17 cellular contexts compared by ENCODE assay signal in genomic region chr9:71944754-71945409, GRCh38. TPM values are rescaled to one million over a fixed set of nuclear protein-coding genes. Genes with fewer than 3 reads are reported as not detected.
DNase-seq lines count a peak whose midpoint lies in the region; ATAC-seq and TF ChIP-seq lines count a peak whose summit lies in the region.
"Had no signal": no experiment of that assay in that cellular context is flagged by ENCODE, and none has a peak within 500 bp of the region (broad histone marks: within the 10 kb centered on the region; RNA-seq: fewer than 3 reads in every experiment).

No MANE protein-coding gene starts in this region.

- H3K36me3 ChIP-seq in RWPE2 (ENCODE audit: low read depth) (peaks cover 25% of the 10 kb centered on the region), prostate gland (no peaks in the 10 kb centered on the region)
- H3K36me3 ChIP-seq: cardiac muscle cell had no signal

- H3K4me1 Mint-ChIP-seq in endothelial cell (ENCODE audit: unreplicated experiment): peaks cover 7% of the 10 kb centered on the region
- H3K4me1 Mint-ChIP-seq in activated naive CD4-positive, alpha-beta T cell treated with anti-CD3 and anti-CD28 coated beads for 36 hours (ENCODE audit: low read depth): peaks cover 2% of the 10 kb centered on the region

- H3K9me3 ChIP-seq in RWPE2 (ENCODE audit: severe bottlenecking) (no peaks in the 10 kb centered on the region), prostate gland (no peaks in the 10 kb centered on the region)

- intact Hi-C loops in prostate gland (cut with DNase I): no loop called here
- intact Hi-C loops in activated naive CD4-positive, alpha-beta T cell treated with anti-CD3 and anti-CD28 coated beads for 36 hours (cut with micrococcal nuclease): no loop called here

- no peaks in the 10 kb centered on the region for H3K27me3 Mint-ChIP-seq in endothelial cell (ENCODE audit: unreplicated experiment)
- no peaks in the 10 kb centered on the region for H3K27me3 Mint-ChIP-seq in activated naive CD4-positive, alpha-beta T cell treated with anti-CD3 and anti-CD28 coated beads for 36 hours (ENCODE audit: low read depth)

- peaks cover 4% of the 10 kb centered on the region for H3K36me3 Mint-ChIP-seq in endothelial cell (ENCODE audit: low read depth, unreplicated experiment)
- H3K36me3 Mint-ChIP-seq in activated naive CD4-positive, alpha-beta T cell treated with anti-CD3 and anti-CD28 coated beads for 36 hours (ENCODE audit: low read depth): peaks cover 3% of the 10 kb centered on the region

- peaks cover 46% of the 10 kb centered on the region for H3K4me1 ChIP-seq in RWPE2 (ENCODE audit: insufficient read depth, poor library complexity, severe bottlenecking)
- no peaks in the 10 kb centered on the region for H3K4me1 ChIP-seq in prostate gland (replicated peaks)

- no peak for TF ChIP-seq POLR2A in prostate gland (IDR thresholded peaks at IDR 0.05)

- no peak overlapping the region for H3K4me3 Mint-ChIP-seq in endothelial cell (ENCODE audit: unreplicated experiment)
- H3K4me3 Mint-ChIP-seq in activated naive CD4-positive, alpha-beta T cell treated with anti-CD3 and anti-CD28 coated beads for 36 hours: no peak overlapping the region

- no peaks in the 10 kb centered on the region for H3K27me3 ChIP-seq in RWPE2 (ENCODE audit: insufficient read depth, poor library complexity, severe bottlenecking)
- no peaks in the 10 kb centered on the region for H3K27me3 ChIP-seq in prostate gland (replicated peaks; ENCODE audit: insufficient read depth)
- H3K27me3 ChIP-seq: cardiac muscle cell had no signal

- no peak overlapping the region for H3K27ac Mint-ChIP-seq in endothelial cell (ENCODE audit: unreplicated experiment)
- no peak overlapping the region for H3K27ac Mint-ChIP-seq in activated naive CD4-positive, alpha-beta T cell treated with anti-CD3 and anti-CD28 coated beads for 36 hours

- TF ChIP-seq CTCF in RWPE2 (IDR thresholded peaks at IDR 0.05; ENCODE audit: poor library complexity, severe bottlenecking) (no peak), fibroblast of mammary gland (conservative IDR thresholded peaks at IDR 0.05; ENCODE audit: control insufficient read depth, insufficient read depth, low read depth, low read length) (no peak), prostate gland (IDR thresholded peaks at IDR 0.05) (no peak), endothelial cell (IDR thresholded peaks at IDR 0.05; ENCODE audit: unreplicated experiment) (no peak)

- ATAC-seq in RWPE2 (ENCODE audit: low read depth): peak; percentile 92
- ATAC-seq in GM21723 (IDR thresholded peaks at IDR 0.05; ENCODE audit: unreplicated experiment): no peak
- ATAC-seq: activated CD4-positive, CD25-positive, alpha-beta regulatory T cell treated with anti-CD3 and anti-CD28 coated beads, Interleukin-2, amount 50 U/mL, for 24 hours had no signal

- CTCF ChIA-PET in activated naive CD4-positive, alpha-beta T cell treated with anti-CD3 and anti-CD28 coated beads for 36 hours (lab: Charles Lee): interaction anchor here (0.7 kb wide), 1 partner anchor 27 kb away, joined by 3 read pairs; no protein-coding TSS in a partner anchor

- H3K4me3 ChIP-seq in RWPE2 (ENCODE audit: severe bottlenecking): no peak overlapping the region
- H3K4me3 ChIP-seq in fibroblast of mammary gland (ENCODE audit: control insufficient read depth, low read depth, low read length): no peak overlapping the region
- no peak overlapping the region for H3K4me3 ChIP-seq in prostate gland
- H3K4me3 ChIP-seq: cardiac muscle cell had no signal

- peak; percentile 4 for DNase-seq in ELR (ENCODE audit: low read depth)
- DNase-seq in RWPE2 (ENCODE audit: low spot score): no peak
- DNase-seq in fibroblast of mammary gland (ENCODE audit: low read depth): peak; percentile 16
- peak; percentile 45 for DNase-seq in prostate gland (ENCODE audit: low spot score)
- no peak for DNase-seq in endothelial cell (ENCODE audit: low spot score)
- no peak for DNase-seq in activated naive CD4-positive, alpha-beta T cell treated with anti-CD3 and anti-CD28 coated beads for 36 hours
- no peak for DNase-seq in C1 segment of cervical spinal cord (lab: John Stamatoyannopoulos, UW)
- DNase-seq: activated naive CD4-positive, alpha-beta T cell treated with Interleukin-2 at 50 U/mL for 16 hours; head of caudate nucleus; Karpas-422; kidney glomerular epithelial cell; NCI-H1694 treated with DMSO at 0.1 percent for 48 hours; NCI-H524; stimulated activated CD4-positive, alpha-beta T cell treated with anti-CD3 and anti-CD28 coated beads, Interleukin-4, amount 100 ng/mL, for 24 hours had no signal

- H3K27ac ChIP-seq in RWPE2 (ENCODE audit: poor library complexity, severe bottlenecking) (peak overlapping the region; percentile 83), prostate gland (peak overlapping the region; percentile 43 to 65)
- H3K27ac ChIP-seq: cardiac muscle cell had no signal

- WGBS in prostate gland: 47% methylated on average over 2 of the region's 2 CpGs

- H3K9me3 Mint-ChIP-seq in endothelial cell (ENCODE audit: unreplicated experiment): no peaks in the 10 kb centered on the region
- H3K9me3 Mint-ChIP-seq in activated naive CD4-positive, alpha-beta T cell treated with anti-CD3 and anti-CD28 coated beads for 36 hours: no peaks in the 10 kb centered on the region

RNA-seq across cellular contexts. Expression of gene C9orf85, which starts 33.4 kb away (rescaled TPM):
- total RNA-seq in prostate gland (10 to 100 TPM; 20.1 to 21.4 TPM), endothelial cell (ENCODE audit: unreplicated experiment) (12.2 TPM)
- total RNA-seq in activated naive CD4-positive, alpha-beta T cell treated with anti-CD3 and anti-CD28 coated beads for 36 hours: 1 to 10 TPM; 6.2 to 6.7 TPM

RNA-seq across cellular contexts. Expression of gene ABHD17B, which starts 33.9 kb away (rescaled TPM):
- total RNA-seq in prostate gland: 10 to 100 TPM; 31.6 to 42.4 TPM
- 32.6 TPM for total RNA-seq in endothelial cell (ENCODE audit: unreplicated experiment)
- 10 to 100 TPM; 10.2 to 11.1 TPM for total RNA-seq in activated naive CD4-positive, alpha-beta T cell treated with anti-CD3 and anti-CD28 coated beads for 36 hours

Comparison
In these comparisons a context has a peak if more than half of its experiments do, and no peak if none do; other contexts are left out.
1. DNase-seq: peak in ELR (single experiment), fibroblast of mammary gland (single experiment) and prostate gland (single experiment); none in RWPE2 (single experiment), endothelial cell (single experiment), activated naive CD4-positive, alpha-beta T cell treated with anti-CD3 and anti-CD28 coated beads for 36 hours (single experiment) and C1 segment of cervical spinal cord (0 of 14).